1 cellular context compared by ENCODE assay signal in the genomic region with DNA sequence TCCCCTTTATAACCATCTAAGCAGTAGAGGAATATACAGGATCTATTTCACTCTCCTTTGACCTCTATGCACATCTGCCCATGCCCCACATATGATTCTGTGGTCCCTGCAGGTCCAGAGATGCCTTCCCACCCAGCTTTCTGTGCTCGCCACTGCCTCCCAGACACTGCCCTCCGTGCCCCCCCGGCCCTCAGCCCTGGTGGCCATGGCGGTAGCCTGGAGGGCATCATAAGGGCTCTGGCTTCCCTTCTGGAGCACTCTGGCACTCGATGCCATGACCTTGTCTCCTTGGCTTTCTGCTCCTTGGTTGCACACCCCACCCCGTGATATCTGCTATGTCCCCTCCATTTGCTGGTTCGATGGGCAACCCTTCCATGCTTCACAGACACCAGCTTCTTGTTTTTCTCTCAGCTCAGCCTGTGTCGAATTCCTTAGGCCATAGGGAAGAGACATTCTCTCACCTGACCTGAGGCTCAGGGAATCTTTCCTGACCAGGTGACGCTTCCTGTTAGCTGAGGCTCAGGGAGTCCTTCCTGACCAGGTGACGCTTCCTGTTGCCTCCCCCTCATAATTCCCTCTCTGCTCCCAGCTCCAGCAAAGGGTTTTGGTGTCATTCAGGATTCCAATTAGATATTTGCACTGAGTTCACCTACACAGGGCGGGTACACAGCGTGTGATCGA.
TF ChIP-seq lines count a peak whose summit lies in the region.

No MANE protein-coding gene starts in this region.

TF ChIP-seq in H1, 55 proteins besides CTCF, POLR2A, EP300 and RAD21:
- no peak for TF ChIP-seq CBX5 (IDR thresholded peaks at IDR 0.05; ENCODE audit: low read depth, low read length)
- TF ChIP-seq JUN (IDR thresholded peaks at IDR 0.05; ENCODE audit: low read depth, low read length) = no peak
- TF ChIP-seq ASH2L (IDR thresholded peaks at IDR 0.05; ENCODE audit: low read length) = no peak
- TF ChIP-seq, protein P1, sequence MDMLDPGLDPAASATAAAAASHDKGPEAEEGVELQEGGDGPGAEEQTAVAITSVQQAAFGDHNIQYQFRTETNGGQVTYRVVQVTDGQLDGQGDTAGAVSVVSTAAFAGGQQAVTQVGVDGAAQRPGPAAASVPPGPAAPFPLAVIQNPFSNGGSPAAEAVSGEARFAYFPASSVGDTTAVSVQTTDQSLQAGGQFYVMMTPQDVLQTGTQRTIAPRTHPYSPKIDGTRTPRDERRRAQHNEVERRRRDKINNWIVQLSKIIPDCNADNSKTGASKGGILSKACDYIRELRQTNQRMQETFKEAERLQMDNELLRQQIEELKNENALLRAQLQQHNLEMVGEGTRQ (IDR thresholded peaks at IDR 0.05; ENCODE audit: low read length) = peak; percentile 24; the same call in 1 of the 2 replicates
